ENCODE assay signal across 16 cellular contexts in the genomic region with DNA sequence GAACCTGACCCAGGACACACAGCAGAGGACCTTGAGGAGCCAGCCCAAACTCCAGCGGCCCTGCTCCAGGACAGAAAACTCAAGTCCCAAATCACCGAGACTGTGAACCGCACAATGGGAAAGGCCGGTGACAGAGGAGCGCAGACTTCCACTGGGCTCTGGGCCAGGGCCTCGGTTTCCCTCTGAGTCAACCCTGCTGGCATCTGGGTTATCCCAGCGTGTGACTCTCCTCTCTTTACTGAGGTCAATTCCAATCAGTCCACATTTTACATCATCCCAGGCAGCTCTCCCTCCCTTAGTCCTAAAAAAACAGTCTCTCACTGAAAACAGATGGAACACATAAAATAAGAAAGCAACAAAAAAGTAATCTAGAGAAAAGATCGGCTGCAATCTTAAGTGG. TPM values are rescaled to one million over a fixed set of nuclear protein-coding genes. Genes with fewer than 3 reads are reported as not detected.
A peak's percentile ranks its signal among the peaks of the same experiment; 100 is the strongest.
DNase-seq lines count a peak whose midpoint lies in the region; ATAC-seq and TF ChIP-seq lines count a peak whose summit lies in the region.
"Had no signal": no experiment of that assay in that cellular context is flagged by ENCODE, and none has a peak within 500 bp of the region (broad histone marks: within the 10 kb centered on the region; RNA-seq: fewer than 3 reads in every experiment).

No MANE protein-coding gene starts in this region.

- H3K4me3 ChIP-seq in AG10803 (ENCODE audit: low read length) = no peak overlapping the region
- no peak overlapping the region for H3K4me3 ChIP-seq in esophagus muscularis mucosa
- H3K4me3 ChIP-seq: BLaER1, transverse colon had no signal

- H3K27ac ChIP-seq in KOPT-K1 (ENCODE audit: low read depth, low read length, poor library complexity, severe bottlenecking) = peak overlapping the region; percentile 13
- peak overlapping the region; percentile 10 to 47 (median 38) for H3K27ac ChIP-seq in esophagus muscularis mucosa (replicated peaks in 1 of 4)
- H3K27ac ChIP-seq: BLaER1, epithelial cell of prostate had no signal

- peaks cover 56 to 80% (median 79%) of the 10 kb centered on the region in 4 donors for H3K4me1 ChIP-seq in esophagus muscularis mucosa

- ATAC-seq in sciatic nerve (peak; percentile 74), HG02610 (IDR thresholded peaks at IDR 0.05; ENCODE audit: unreplicated experiment) (no peak)
- no peak for ATAC-seq in activated CD4-positive, CD25-positive, alpha-beta regulatory T cell treated with anti-CD3 and anti-CD28 coated beads, Interleukin-2, amount 50 U/mL, for 24 hours
- ATAC-seq: activated T-cell treated with anti-CD3 and anti-CD28 coated beads, Interleukin-2, amount 50 U/mL, for 4 hours; HepG2 had no signal

- TF ChIP-seq EP300 in esophagus muscularis mucosa (IDR thresholded peaks at IDR 0.05) = no peak

- H3K9me3 ChIP-seq in KOPT-K1 (ENCODE audit: insufficient read depth, low read length, poor library complexity, severe bottlenecking) = no peaks in the 10 kb centered on the region
- no peaks in the 10 kb centered on the region for H3K9me3 ChIP-seq in esophagus muscularis mucosa
- H3K9me3 ChIP-seq: BLaER1, transverse colon had no signal

- TF ChIP-seq CTCF in AG10803 (conservative IDR thresholded peaks at IDR 0.05; ENCODE audit: low read length) (no peak), esophagus muscularis mucosa (IDR thresholded peaks at IDR 0.05) (no peak)

- H3K36me3 ChIP-seq in KOPT-K1 (ENCODE audit: insufficient read depth, low read length) = no peaks in the 10 kb centered on the region
- no peaks in the 10 kb centered on the region for H3K36me3 ChIP-seq in esophagus muscularis mucosa
- H3K36me3 ChIP-seq: BLaER1, transverse colon had no signal

- 62% methylated on average over 7 of the region's 8 CpGs for WGBS in esophagus muscularis mucosa

- intact Hi-C loops in esophagus muscularis mucosa (cut with DNase I) = no loop called here
- intact Hi-C loops in sciatic nerve (cut with DNase I) = no loop called here

- TF ChIP-seq POLR2A in esophagus muscularis mucosa (IDR thresholded peaks at IDR 0.05; ENCODE audit: low read depth) = no peak

- no peaks in the 10 kb centered on the region for H3K27me3 ChIP-seq in esophagus muscularis mucosa
- H3K27me3 ChIP-seq: BLaER1, transverse colon had no signal

- DNase-seq in AG10803 (ENCODE audit: low read depth) (peak; percentile 91), esophagus muscularis mucosa (ENCODE audit: extremely low spot score) (no peak), sciatic nerve (ENCODE audit: low spot score) (peak; percentile 76), NCI-H748 (lab: John Stamatoyannopoulos, UW; ENCODE audit: unreplicated experiment) (no peak), NCI-H1105 treated with DMSO at 0.1 percent for 48 hours (lab: John Stamatoyannopoulos, UW) (no peak)
- DNase-seq: activated CD4-positive, CD25-positive, alpha-beta regulatory T cell; activated T-cell treated with anti-CD3 and anti-CD28 coated beads, Interleukin-2, amount 50 U/mL, for 4 hours; NCI-H2171 treated with DMSO at 0.1 percent for 48 hours; OCI-M1; transverse colon had no signal

RNA-seq across cellular contexts. Expression of gene ITPK1, which starts 36.9 kb away (rescaled TPM):
- total RNA-seq in esophagus muscularis mucosa = 100 to 1,000 TPM; 108 to 221 (median 138) TPM
- 118 TPM for total RNA-seq in sciatic nerve

Comparison
In these comparisons a context has a peak if more than half of its experiments do, and no peak if none do; other contexts are left out.
1. DNase-seq: peak in AG10803 (single experiment) and sciatic nerve (single experiment); none in esophagus muscularis mucosa (single experiment), NCI-H748 (single experiment) and NCI-H1105 treated with DMSO at 0.1 percent for 48 hours (single experiment).